ENCODE assay signal across 8 cellular contexts in the genomic region with DNA sequence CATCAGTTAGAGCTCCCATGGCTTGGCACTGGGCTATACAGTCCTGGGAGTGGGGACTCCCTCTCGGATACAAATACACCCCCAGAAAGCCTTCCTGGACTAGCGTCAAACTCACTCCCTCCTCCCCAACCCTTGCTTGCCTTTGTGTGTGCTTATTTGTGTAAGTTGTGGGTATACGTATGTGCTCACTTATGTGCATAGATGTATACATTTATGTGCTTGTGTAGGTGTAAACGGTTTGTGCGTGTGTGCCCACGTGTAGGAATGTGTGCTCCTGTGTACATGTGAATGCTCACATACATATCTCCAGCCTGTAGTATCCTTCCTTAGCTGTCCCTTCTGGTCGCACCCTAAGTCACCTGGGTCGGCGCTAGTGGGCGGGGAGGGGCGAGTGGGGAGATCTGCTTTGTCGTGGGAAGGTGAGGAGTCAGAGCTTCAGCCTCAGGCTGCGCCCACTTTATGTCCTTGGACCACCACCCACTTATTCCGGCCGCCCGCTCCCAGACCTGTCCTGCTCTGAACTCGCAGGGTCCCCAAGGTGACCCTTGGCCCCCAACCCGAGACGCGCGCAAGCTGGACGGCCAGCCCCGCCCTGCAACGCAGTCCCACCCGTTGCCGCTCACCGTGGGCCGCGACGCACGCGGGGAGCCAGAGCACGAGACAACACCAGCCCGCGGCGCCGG. TPM values are rescaled to one million over a fixed set of nuclear protein-coding genes. Genes with fewer than 3 reads are reported as not detected.
DNase-seq lines count a peak whose midpoint lies in the region; ATAC-seq and TF ChIP-seq lines count a peak whose summit lies in the region.

No MANE protein-coding gene starts in this region.

- peak overlapping the region; percentile 93 for H3K9ac ChIP-seq in DND-41 (ENCODE audit: low read depth, low read length)

- peak overlapping the region; percentile 96 for H3K27ac Mint-ChIP-seq in stimulated activated naive CD8-positive, alpha-beta T cell treated with anti-CD3 and anti-CD28 coated beads, Interleukin-15, Interleukin-2, amounts not matched to agents 100 ng/mL and 50 ng/mL, for 24 hours

- peak overlapping the region; percentile 83 for H2AFZ ChIP-seq in DND-41 (ENCODE audit: low read depth, low read length)

- ATAC-seq in DND-41 (ENCODE audit: insufficient read depth, low read depth) (no peak), GM21360 (IDR thresholded peaks at IDR 0.05; ENCODE audit: unreplicated experiment) (peak; percentile 18)

- H3K9me3 ChIP-seq in DND-41 (ENCODE audit: insufficient read depth, low read length, severe bottlenecking), result no peaks in the 10 kb centered on the region
- H3K9me3 ChIP-seq in MG63, result no peaks in the 10 kb centered on the region

- H3K36me3 ChIP-seq in DND-41 (ENCODE audit: insufficient read depth, low read length) (peaks cover 50% of the 10 kb centered on the region), MG63 (peaks cover 17% of the 10 kb centered on the region)

- H4K20me1 ChIP-seq in DND-41 (ENCODE audit: insufficient read depth, low read length), result peaks cover 29% of the 10 kb centered on the region

- H3K27me3 Mint-ChIP-seq in stimulated activated naive CD8-positive, alpha-beta T cell treated with anti-CD3 and anti-CD28 coated beads, Interleukin-15, Interleukin-2, amounts not matched to agents 100 ng/mL and 50 ng/mL, for 24 hours, result no peaks in the 10 kb centered on the region

- H3K4me1 ChIP-seq in DND-41 (ENCODE audit: insufficient read depth, low read length), result peaks cover 43% of the 10 kb centered on the region

- in situ Hi-C loops in astrocyte of the spinal cord (cut with HindIII; ENCODE audit: low sequenced_read_pairs), result no loop called here

- peak; percentile 44 for DNase-seq in DND-41
- peak; percentile 24 for DNase-seq in MG63
- DNase-seq in astrocyte of the spinal cord (ENCODE audit: low read depth, low spot score), result no peak
- no peak for DNase-seq in Ammon's horn (ENCODE audit: low spot score)
- no peak for DNase-seq in medulla oblongata (ENCODE audit: extremely low spot score)

- H3K27me3 ChIP-seq in DND-41 (ENCODE audit: insufficient read depth, low read length, poor library complexity) (no peaks in the 10 kb centered on the region), MG63 (no peaks in the 10 kb centered on the region), layer of hippocampus (ENCODE audit: control insufficient read depth, insufficient read depth, low read length) (no peaks in the 10 kb centered on the region)

- H3K27ac ChIP-seq in DND-41 (ENCODE audit: low read length) (peak overlapping the region; percentile 68), layer of hippocampus (ENCODE audit: low read depth, low read length) (peak overlapping the region; percentile 33)

- peak; percentile 19 for TF ChIP-seq CTCF in DND-41 (IDR thresholded peaks at IDR 0.05; ENCODE audit: borderline replicate concordance, extremely low read depth, low read length, poor library complexity, severe bottlenecking)
- no peak for TF ChIP-seq CTCF in astrocyte of the spinal cord (IDR thresholded peaks at IDR 0.05; ENCODE audit: low read depth, low read length)

- H3K36me3 Mint-ChIP-seq in stimulated activated naive CD8-positive, alpha-beta T cell treated with anti-CD3 and anti-CD28 coated beads, Interleukin-15, Interleukin-2, amounts not matched to agents 100 ng/mL and 50 ng/mL, for 24 hours (ENCODE audit: low read depth), result peaks cover 33% of the 10 kb centered on the region

- peak overlapping the region; percentile 63 to 71 for H3K4me3 ChIP-seq in DND-41 (ENCODE audit: low read depth in 1 of 2, low read length in 2 of 2)
- H3K4me3 ChIP-seq in MG63, result peak overlapping the region; percentile 97
- H3K4me3 ChIP-seq in astrocyte of the spinal cord (ENCODE audit: low read depth, low read length), result peak overlapping the region; percentile 79

- peak overlapping the region; percentile 85 for H3K4me2 ChIP-seq in DND-41 (ENCODE audit: insufficient read depth, low read length)

- peaks cover 47% of the 10 kb centered on the region for H3K79me2 ChIP-seq in DND-41 (ENCODE audit: insufficient read depth, low read length)

- H3K9me3 Mint-ChIP-seq in stimulated activated naive CD8-positive, alpha-beta T cell treated with anti-CD3 and anti-CD28 coated beads, Interleukin-15, Interleukin-2, amounts not matched to agents 100 ng/mL and 50 ng/mL, for 24 hours, result no peaks in the 10 kb centered on the region

- H3K4me1 Mint-ChIP-seq in stimulated activated naive CD8-positive, alpha-beta T cell treated with anti-CD3 and anti-CD28 coated beads, Interleukin-15, Interleukin-2, amounts not matched to agents 100 ng/mL and 50 ng/mL, for 24 hours (ENCODE audit: low read depth), result peaks cover 29% of the 10 kb centered on the region

- H3K4me3 Mint-ChIP-seq in stimulated activated naive CD8-positive, alpha-beta T cell treated with anti-CD3 and anti-CD28 coated beads, Interleukin-15, Interleukin-2, amounts not matched to agents 100 ng/mL and 50 ng/mL, for 24 hours, result peak overlapping the region; percentile 93

RNA-seq across cellular contexts. Expression of gene PRADC1, which starts 0.4 kb away (rescaled TPM):
- 30.0 and 35.7 TPM in 2 replicates for total RNA-seq in MG63 (2014; rRNA removed; shearing (Covaris generic); ENCODE audit: low replicate concordance)

RNA-seq across cellular contexts. Expression of gene CCT7, which starts 1.5 kb away (rescaled TPM):
- 891 and 917 TPM in 2 replicates for total RNA-seq in MG63 (2014; rRNA removed; shearing (Covaris generic); ENCODE audit: low replicate concordance)

RNA-seq across cellular contexts. Expression of gene SMYD5, which starts 18.6 kb away (rescaled TPM):
- 26.2 and 57.3 TPM in 2 replicates for total RNA-seq in MG63 (2014; rRNA removed; shearing (Covaris generic); ENCODE audit: low replicate concordance)

RNA-seq across cellular contexts. Expression of gene NOTO, which starts 30.2 kb away (rescaled TPM):
- 0.16 TPM in 1 of 2 replicates, not detected in the other for total RNA-seq in MG63 (2014; rRNA removed; shearing (Covaris generic); ENCODE audit: low replicate concordance)

RNA-seq across cellular contexts. Expression of gene FBXO41, which starts 51.7 kb away (rescaled TPM):
- total RNA-seq in MG63 (2014; rRNA removed; shearing (Covaris generic); ENCODE audit: low replicate concordance), result 0.32 and 1.4 TPM in 2 replicates

Comparison
In these comparisons a context has a peak if more than half of its experiments do, and no peak if none do; other contexts are left out.
1. DNase-seq: peak in DND-41 (single experiment) and MG63 (single experiment); none in astrocyte of the spinal cord (single experiment), Ammon's horn (single experiment) and medulla oblongata (single experiment).
2. Peak in every context shown above with its lines, with median percentiles within 50 percentile points of each other: H3K4me3 ChIP-seq.